20 cellular contexts compared by ENCODE assay signal in the genomic region with DNA sequence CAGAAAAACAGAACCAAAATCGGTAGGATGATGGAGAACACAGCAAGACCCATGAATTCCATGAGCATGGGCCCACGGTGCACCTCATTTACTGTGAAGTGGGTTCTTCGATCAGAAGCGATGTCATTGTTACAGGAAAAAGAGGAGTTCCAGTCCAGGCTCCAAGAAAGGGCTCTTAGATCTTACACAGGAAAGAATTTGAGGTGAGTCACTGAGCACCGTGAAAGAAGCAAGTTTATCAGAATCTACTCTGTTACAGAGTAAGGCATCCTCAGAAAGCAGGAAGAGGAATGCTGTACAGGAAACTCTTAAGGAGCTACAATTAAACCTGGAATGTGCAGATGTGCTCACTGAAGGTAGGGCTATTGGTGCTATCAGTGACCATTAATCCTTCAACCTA.
"Had no signal": no experiment of that assay in that cellular context is flagged by ENCODE, and none has a peak within 500 bp of the region (broad histone marks: within the 10 kb centered on the region; RNA-seq: fewer than 3 reads in every experiment).

No MANE protein-coding gene starts in this region.

- H3K36me3 ChIP-seq: heart right ventricle, left ventricle myocardium inferior, neutrophil, ovary, prostate gland, upper lobe of left lung had no signal

- H3K4me3 ChIP-seq: heart right ventricle, left ventricle myocardium inferior, ovary, prostate gland, upper lobe of left lung had no signal

- H3K4me1 ChIP-seq: heart right ventricle, left ventricle myocardium inferior, prostate gland, upper lobe of left lung had no signal

- H3K27me3 ChIP-seq: heart right ventricle, ovary, upper lobe of left lung had no signal

- H3K9me3 ChIP-seq: left ventricle myocardium inferior, ovary, prostate gland had no signal

- DNase-seq: activated CD4-positive, alpha-beta T cell treated with anti-CD3 and anti-CD28 coated beads, Interleukin-2, amount 10 ng/mL, durations not matched to agents 24 days and 14 days; activated CD8-positive, alpha-beta memory T cell treated with anti-CD3 and anti-CD28 coated beads, Interleukin-2, amount 10 ng/mL, durations not matched to agents 7 days and 5 days; activated CD8-positive, alpha-beta T cell treated with anti-CD3 and anti-CD28 coated beads for 36 hours; activated gamma-delta T cell; activated T-cell treated with anti-CD3 and anti-CD28 coated beads for 4 hours; aorta; effector memory CD4-positive, alpha-beta T cell; heart right ventricle; kidney glomerular epithelial cell; left ventricle myocardium inferior; ovary; stimulated activated CD4-positive, alpha-beta T cell treated with anti-CD3 and anti-CD28 coated beads, Interleukin-4, amount 100 ng/mL, for 24 hours; stimulated activated naive CD4-positive, alpha-beta T cell treated with Interleukin-2 at 50 U/mL for 16 hours; upper lobe of left lung had no signal

- H3K27ac ChIP-seq: epithelial cell of prostate, heart right ventricle, left ventricle myocardium inferior, neutrophil, ovary, prostate gland, upper lobe of left lung had no signal

- ATAC-seq: activated CD4-positive, CD25-positive, alpha-beta regulatory T cell treated with anti-CD3 and anti-CD28 coated beads, Interleukin-2, amount 50 U/mL, for 24 hours; activated CD8-positive, alpha-beta memory T cell treated with anti-CD3 and anti-CD28 coated beads, Interleukin-2, amount 10 ng/mL, durations not matched to agents 7 days and 5 days; activated CD8-positive, alpha-beta T cell treated with anti-CD3 and anti-CD28 coated beads for 36 hours; activated naive CD4-positive, alpha-beta T cell treated with anti-CD3 and anti-CD28 coated beads, Interleukin-2, amount 50 U/mL, for 72 hours; heart right ventricle; SK-N-SH treated with all-trans-retinoic acid at 6 μM for 48 hours had no signal
